1 cellular context compared by ENCODE assay signal in genomic region chr1:154115180-154115579, GRCh38.
TF ChIP-seq lines count a peak whose summit lies in the region.

No MANE protein-coding gene starts in this region.

TF ChIP-seq in H1, 55 proteins besides CTCF, POLR2A, EP300 and RAD21:
- TF ChIP-seq CTBP2 (IDR thresholded peaks at IDR 0.05; ENCODE audit: borderline replicate concordance, insufficient read depth, insufficient read length, low read length) (no peak), SRF (IDR thresholded peaks at IDR 0.05; ENCODE audit: low read depth, low read length) (no peak), TEAD4 (IDR thresholded peaks at IDR 0.05; ENCODE audit: low read depth, low read length) (no peak), POLR2AphosphoS5 (IDR thresholded peaks at IDR 0.05; ENCODE audit: low read depth, low read length) (no peak), TAF7 (optimal IDR thresholded peaks at IDR 0.05; ENCODE audit: borderline replicate concordance, low read depth, low read length) (no peak), ATF2 (IDR thresholded peaks at IDR 0.05; ENCODE audit: low read length) (no peak), CEBPB (IDR thresholded peaks at IDR 0.05; ENCODE audit: low read depth, low read length) (no peak), YY1 (IDR thresholded peaks at IDR 0.05; ENCODE audit: low read depth, low read length) (no peak), RXRA (IDR thresholded peaks at IDR 0.05; ENCODE audit: insufficient read depth, low read depth, low read length) (no peak), ZNF274 (IDR thresholded peaks at IDR 0.05; ENCODE audit: borderline replicate concordance, extremely low read depth, low read length) (no peak), E2F6 (IDR thresholded peaks at IDR 0.05) (no peak), SIRT6 (IDR thresholded peaks at IDR 0.05; ENCODE audit: low read length) (no peak), RFX5 (IDR thresholded peaks at IDR 0.05; ENCODE audit: borderline replicate concordance, low read depth, low read length) (no peak), TCF12 (IDR thresholded peaks at IDR 0.05; ENCODE audit: low read depth, low read length) (no peak), CBX5 (IDR thresholded peaks at IDR 0.05; ENCODE audit: low read depth, low read length) (no peak), SUZ12 (IDR thresholded peaks at IDR 0.05; ENCODE audit: low read length) (no peak), SP2 (IDR thresholded peaks at IDR 0.05; ENCODE audit: low read length) (no peak), NANOG (IDR thresholded peaks at IDR 0.05; ENCODE audit: insufficient read depth, low read depth, low read length, poor library complexity, severe bottlenecking) (no peak), KDM5A (IDR thresholded peaks at IDR 0.05; ENCODE audit: low read length) (no peak), ASH2L (IDR thresholded peaks at IDR 0.05; ENCODE audit: low read length) (no peak)
